1 cellular context compared by ENCODE assay signal in genomic region chr11:47375020-47375419, GRCh38.
TF ChIP-seq lines count a peak whose summit lies in the region.

No MANE protein-coding gene starts in this region.

TF ChIP-seq in SK-N-SH, 30 proteins besides CTCF, POLR2A, EP300 and RAD21:
- TF ChIP-seq EZH2phosphoT487 (IDR thresholded peaks at IDR 0.05; ENCODE audit: borderline replicate concordance, low read depth) = no peak
- no peak for TF ChIP-seq RFX5 (IDR thresholded peaks at IDR 0.05; ENCODE audit: low read length)
- no peak for TF ChIP-seq POLR2AphosphoS5 (IDR thresholded peaks at IDR 0.05; ENCODE audit: low read depth, low read length)
- no peak for TF ChIP-seq NFIC (IDR thresholded peaks at IDR 0.05; ENCODE audit: borderline replicate concordance)
- TF ChIP-seq RCOR1 (IDR thresholded peaks at IDR 0.05; ENCODE audit: low read length) = no peak
- no peak for TF ChIP-seq TCF12 (IDR thresholded peaks at IDR 0.05)
- no peak for TF ChIP-seq RXRA (IDR thresholded peaks at IDR 0.05; ENCODE audit: borderline replicate concordance, low read depth)
- no peak for TF ChIP-seq GATA2 (CRISPR knock-in tag; IDR thresholded peaks at IDR 0.05)
- TF ChIP-seq FOSL2 (IDR thresholded peaks at IDR 0.05; ENCODE audit: borderline replicate concordance, low read depth) = no peak
- no peak for TF ChIP-seq FOXM1 (IDR thresholded peaks at IDR 0.05; ENCODE audit: low read depth)
- TF ChIP-seq FOXJ3 (CRISPR knock-in tag; IDR thresholded peaks at IDR 0.05) = no peak
- TF ChIP-seq USF2 (IDR thresholded peaks at IDR 0.05; ENCODE audit: borderline replicate concordance, low read depth, low read length) = no peak
- no peak for TF ChIP-seq YY1 (IDR thresholded peaks at IDR 0.05; ENCODE audit: low read depth)
- TF ChIP-seq MEF2A (IDR thresholded peaks at IDR 0.05; ENCODE audit: borderline replicate concordance, low read depth) = no peak
- TF ChIP-seq TEAD4 (IDR thresholded peaks at IDR 0.05; ENCODE audit: borderline replicate concordance, insufficient read depth) = no peak
- TF ChIP-seq PBX3 (IDR thresholded peaks at IDR 0.05) = no peak
